ENCODE assay signal across 22 cellular contexts in genomic region chr2:179876266-179876665, GRCh38. TPM values are rescaled to one million over a fixed set of nuclear protein-coding genes. Genes with fewer than 3 reads are reported as not detected.
DNase-seq lines count a peak whose midpoint lies in the region; ATAC-seq and TF ChIP-seq lines count a peak whose summit lies in the region.
"Had no signal": no experiment of that assay in that cellular context is flagged by ENCODE, and none has a peak within 500 bp of the region (broad histone marks: within the 10 kb centered on the region; RNA-seq: fewer than 3 reads in every experiment).

No MANE protein-coding gene starts in this region.

- H3K4me3 ChIP-seq in GM23338 (no peak overlapping the region), RWPE2 (ENCODE audit: severe bottlenecking) (no peak overlapping the region), endodermal cell (ENCODE audit: low read length) (no peak overlapping the region), ascending aorta (no peak overlapping the region)
- H3K4me3 ChIP-seq: colonic mucosa had no signal

- ATAC-seq in GM23338: no peak
- peak; percentile 36; the same call in 1 of the 3 replicates for ATAC-seq in RWPE2 (ENCODE audit: low read depth)
- ATAC-seq: Panc1 had no signal

- H3K9ac ChIP-seq in endodermal cell (ENCODE audit: extremely low read depth, low read length, poor library complexity, severe bottlenecking): no peak overlapping the region
- H3K9ac ChIP-seq: KMS-11 had no signal

- CTCF ChIA-PET in activated CD4-positive, alpha-beta memory T cell treated with anti-CD3 and anti-CD28 coated beads, Interleukin-2, amount 10 ng/mL, durations not matched to agents 7 days and 5 days (lab: Charles Lee): no interaction called here

- H3K36me3 Mint-ChIP-seq in GM23338 (ENCODE audit: low read depth): no peaks in the 10 kb centered on the region
- H3K36me3 Mint-ChIP-seq in endodermal cell (ENCODE audit: low read depth): no peaks in the 10 kb centered on the region
- no peaks in the 10 kb centered on the region for H3K36me3 Mint-ChIP-seq in activated CD4-positive, alpha-beta memory T cell treated with anti-CD3 and anti-CD28 coated beads, Interleukin-2, amount 10 ng/mL, durations not matched to agents 7 days and 5 days (ENCODE audit: low read depth)

- POLR2A ChIA-PET in activated CD4-positive, alpha-beta memory T cell treated with anti-CD3 and anti-CD28 coated beads, Interleukin-2, amount 10 ng/mL, durations not matched to agents 7 days and 5 days (lab: Charles Lee): no interaction called here

- no peak overlapping the region for H3K4me2 ChIP-seq in GM23338
- H3K4me2 ChIP-seq: KMS-11 had no signal

- no peak overlapping the region for H3K27ac ChIP-seq in 22Rv1
- no peak overlapping the region for H3K27ac ChIP-seq in GM23338 (ENCODE audit: low read depth)
- no peak overlapping the region for H3K27ac ChIP-seq in RWPE2 (ENCODE audit: poor library complexity, severe bottlenecking)
- H3K27ac ChIP-seq in endodermal cell (ENCODE audit: low read depth, low read length): no peak overlapping the region
- H3K27ac ChIP-seq in ascending aorta: no peak overlapping the region
- H3K27ac ChIP-seq: colonic mucosa, KMS-11 had no signal

- no peaks in the 10 kb centered on the region for H4K20me1 ChIP-seq in GM23338 (replicated peaks; ENCODE audit: insufficient read depth)

- H3K79me2 ChIP-seq in GM23338 (replicated peaks; ENCODE audit: insufficient read depth): no peaks in the 10 kb centered on the region

- H3K4me1 ChIP-seq in GM23338 (ENCODE audit: insufficient read depth) (no peaks in the 10 kb centered on the region), RWPE2 (ENCODE audit: insufficient read depth, poor library complexity, severe bottlenecking) (no peaks in the 10 kb centered on the region), endodermal cell (ENCODE audit: control insufficient read depth, insufficient read depth, low read length) (no peaks in the 10 kb centered on the region), ascending aorta (no peaks in the 10 kb centered on the region)
- H3K4me1 ChIP-seq: colonic mucosa had no signal

- no peaks in the 10 kb centered on the region for H3K9me2 ChIP-seq in GM23338 (ENCODE audit: insufficient read depth)

- H3K36me3 ChIP-seq in GM23338 (ENCODE audit: insufficient read depth) (no peaks in the 10 kb centered on the region), RWPE2 (ENCODE audit: low read depth) (no peaks in the 10 kb centered on the region), endodermal cell (ENCODE audit: control insufficient read depth, insufficient read depth, low read length) (no peaks in the 10 kb centered on the region), ascending aorta (no peaks in the 10 kb centered on the region)
- H3K36me3 ChIP-seq: colonic mucosa had no signal

- no peak overlapping the region for H3K4me3 Mint-ChIP-seq in GM23338
- H3K4me3 Mint-ChIP-seq in endodermal cell: no peak overlapping the region
- no peak overlapping the region for H3K4me3 Mint-ChIP-seq in activated CD4-positive, alpha-beta memory T cell treated with anti-CD3 and anti-CD28 coated beads, Interleukin-2, amount 10 ng/mL, durations not matched to agents 7 days and 5 days
- H3K4me3 Mint-ChIP-seq: CD4-positive, alpha-beta T cell; nephron had no signal

- intact Hi-C loops in ascending aorta (cut with DNase I): no loop called here

- no peaks in the 10 kb centered on the region for H3K9me3 ChIP-seq in RWPE2 (ENCODE audit: severe bottlenecking)
- H3K9me3 ChIP-seq in endodermal cell (ENCODE audit: control insufficient read depth, low read length): no peaks in the 10 kb centered on the region
- no peaks in the 10 kb centered on the region for H3K9me3 ChIP-seq in ascending aorta
- H3K9me3 ChIP-seq: colonic mucosa had no signal

- H3K4me1 Mint-ChIP-seq in GM23338 (no peaks in the 10 kb centered on the region), endodermal cell (no peaks in the 10 kb centered on the region)
- H3K4me1 Mint-ChIP-seq in activated CD4-positive, alpha-beta memory T cell treated with anti-CD3 and anti-CD28 coated beads, Interleukin-2, amount 10 ng/mL, durations not matched to agents 7 days and 5 days: no peaks in the 10 kb centered on the region
- H3K4me1 Mint-ChIP-seq: nephron had no signal

- no peaks in the 10 kb centered on the region for H3K9me3 Mint-ChIP-seq in GM23338
- H3K9me3 Mint-ChIP-seq in endodermal cell: no peaks in the 10 kb centered on the region
- no peaks in the 10 kb centered on the region for H3K9me3 Mint-ChIP-seq in activated CD4-positive, alpha-beta memory T cell treated with anti-CD3 and anti-CD28 coated beads, Interleukin-2, amount 10 ng/mL, durations not matched to agents 7 days and 5 days
- H3K9me3 Mint-ChIP-seq: CD4-positive, alpha-beta T cell; nephron had no signal

- H3K27ac Mint-ChIP-seq in GM23338 (no peak overlapping the region), endodermal cell (no peak overlapping the region)
- no peak overlapping the region for H3K27ac Mint-ChIP-seq in activated CD4-positive, alpha-beta memory T cell treated with anti-CD3 and anti-CD28 coated beads, Interleukin-2, amount 10 ng/mL, durations not matched to agents 7 days and 5 days
- H3K27ac Mint-ChIP-seq: CD4-positive, alpha-beta T cell; nephron had no signal

- TF ChIP-seq CTCF in 22Rv1 (IDR thresholded peaks at IDR 0.05) (peak; percentile 30; the same call in 1 of the 2 replicates), GM23338 (conservative IDR thresholded peaks at IDR 0.05; ENCODE audit: low read depth in 2 of 2) (peak; percentile 19 to 23; a peak in 3 of 4 replicates), RWPE2 (IDR thresholded peaks at IDR 0.05; ENCODE audit: poor library complexity, severe bottlenecking) (peak; percentile 23), endodermal cell (conservative IDR thresholded peaks at IDR 0.05) (peak; percentile 28), ascending aorta (IDR thresholded peaks at IDR 0.05) (no peak)

- H3K27me3 Mint-ChIP-seq in GM23338 (ENCODE audit: insufficient read depth, low read depth, poor library complexity) (no peaks in the 10 kb centered on the region), endodermal cell (ENCODE audit: insufficient read depth) (peaks cover 41% of the 10 kb centered on the region)
- peaks cover 15% of the 10 kb centered on the region for H3K27me3 Mint-ChIP-seq in activated CD4-positive, alpha-beta memory T cell treated with anti-CD3 and anti-CD28 coated beads, Interleukin-2, amount 10 ng/mL, durations not matched to agents 7 days and 5 days

- DNase-seq in GM23338 (ENCODE audit: low spot score) (no peak), RWPE2 (ENCODE audit: low spot score) (no peak), endodermal cell (no peak), iPS-NIHi11 (ENCODE audit: low spot score) (no peak), ascending aorta (ENCODE audit: low spot score in 2 of 2) (no peak), AML-193 (lab: John Stamatoyannopoulos, UW) (no peak)
- DNase-seq in activated CD4-positive, alpha-beta memory T cell treated with anti-CD3 and anti-CD28 coated beads, Interleukin-2, amount 10 ng/mL, durations not matched to agents 7 days and 5 days: no peak
- DNase-seq: activated CD4-positive, CD25-positive, alpha-beta regulatory T cell; activated CD8-positive, alpha-beta memory T cell treated with anti-CD3 and anti-CD28 coated beads for 24 hours; activated naive CD4-positive, alpha-beta T cell treated with anti-CD3 and anti-CD28 coated beads, Interleukin-2, amount 50 U/mL, for 16 hours; CD4-positive, alpha-beta T cell; colonic mucosa; NCI-H1092 treated with DMSO at 0.1 percent for 48 hours; posterior cingulate gyrus; stimulated activated CD4-positive, alpha-beta T cell treated with anti-CD3 and anti-CD28 coated beads, Interleukin-1b, Interleukin-23, amount 100 ng/mL, for 48 hours; stimulated activated naive CD4-positive, alpha-beta T cell; T-helper 9 cell had no signal

- no peaks in the 10 kb centered on the region for H3F3A ChIP-seq in GM23338 (replicated peaks; ENCODE audit: low read depth)

- no peak overlapping the region for H2AFZ ChIP-seq in GM23338

- H3K27me3 ChIP-seq in GM23338 (ENCODE audit: insufficient read depth) (no peaks in the 10 kb centered on the region), RWPE2 (ENCODE audit: insufficient read depth, poor library complexity, severe bottlenecking) (no peaks in the 10 kb centered on the region), endodermal cell (ENCODE audit: control insufficient read depth, insufficient read depth, low read length, poor library complexity, severe bottlenecking) (peaks cover 35% of the 10 kb centered on the region), ascending aorta (no peaks in the 10 kb centered on the region)
- H3K27me3 ChIP-seq: colonic mucosa had no signal

- WGBS in endodermal cell (ENCODE audit: insufficient coverage in 1 of 2, insufficient read length in 1 of 2), 2 experiments: 92% methylated on average over 1 of the region's 1 CpG; no CpG with 5 or more reads in 1 of the 2 experiments

TF ChIP-seq in GM23338, 12 proteins besides CTCF, POLR2A, EP300 and RAD21 (continues in another document):
- TF ChIP-seq ETS1 (IDR thresholded peaks at IDR 0.05) (no peak), POLR2AphosphoS5 (IDR thresholded peaks at IDR 0.05; ENCODE audit: low read depth) (no peak), ZNF114 (CRISPR knock-in tag; IDR thresholded peaks at IDR 0.05) (no peak)

RNA-seq across cellular contexts. Expression of gene ZNF385B, which starts 14.9 kb away (rescaled TPM):
- total RNA-seq in GM23338 (2014; rRNA removed; shearing (Covaris generic)): 1.4 and 1.5 TPM in 2 replicates
- 3.1 and 4.6 TPM in 2 replicates for polyA plus RNA-seq in GM23338 (2016; fragmentation: Nextera tagmentation; extraction: Ambion mirVana)
- total RNA-seq in endodermal cell (10 to 100 TPM in 1 of 2 donors, 1 to 10 TPM in 1; 5.3 to 18.1 TPM), ascending aorta (0.21 TPM)
- 1.1 TPM for polyA plus RNA-seq in endodermal cell (2013, experiment 1 of 2)
- polyA plus RNA-seq in endodermal cell (2013, experiment 2 of 2): 1.4 TPM
- total RNA-seq in activated CD4-positive, alpha-beta memory T cell treated with anti-CD3 and anti-CD28 coated beads, Interleukin-2, amount 10 ng/mL, durations not matched to agents 7 days and 5 days: not detected
- total RNA-seq: CD4-positive, alpha-beta T cell; fibroblast of lung had no signal

Comparison
In these comparisons a context has a peak if more than half of its experiments do, and no peak if none do; other contexts are left out.
1. CTCF ChIP-seq: peak in 22Rv1 (single experiment), GM23338 (2 of 2), RWPE2 (single experiment) and endodermal cell (single experiment); none in ascending aorta (0 of 3).